8 cellular contexts compared by ENCODE assay signal in the genomic region with DNA sequence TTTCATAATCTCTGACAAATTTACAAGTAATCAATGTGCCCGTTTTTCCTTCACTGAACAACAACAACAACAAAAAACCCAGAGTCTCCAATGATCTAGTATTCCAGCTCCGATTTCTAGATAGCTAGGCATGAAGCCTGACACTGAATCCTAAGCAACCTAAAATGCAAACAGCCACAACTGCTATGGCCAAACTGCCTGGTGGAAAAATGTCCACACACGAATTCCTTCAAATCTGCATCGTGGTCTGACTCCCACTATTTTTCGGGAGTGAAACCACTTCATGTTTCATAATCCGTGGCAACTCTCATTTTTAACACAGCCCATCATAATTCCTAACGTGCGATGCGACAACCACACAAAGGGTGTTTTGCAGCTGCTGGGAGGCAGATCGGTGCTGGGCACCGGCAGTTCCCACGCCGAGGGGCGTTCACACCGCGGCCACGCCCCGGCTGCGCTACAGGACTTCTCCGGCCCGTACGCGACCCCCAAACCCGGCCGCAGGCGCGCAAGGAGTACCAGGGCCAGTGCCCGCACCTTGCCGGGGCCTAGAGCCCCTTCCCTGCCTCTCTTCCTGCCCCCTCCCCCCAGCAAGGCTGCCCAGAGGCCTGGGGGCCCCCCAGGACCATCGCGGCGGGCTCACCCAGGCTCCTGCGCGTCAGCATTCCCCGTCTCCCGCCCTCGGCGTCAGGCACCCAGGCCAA. TPM values are rescaled to one million over a fixed set of nuclear protein-coding genes. Genes with fewer than 3 reads are reported as not detected.
A peak's percentile ranks its signal among the peaks of the same experiment; 100 is the strongest.
DNase-seq lines count a peak whose midpoint lies in the region; ATAC-seq and TF ChIP-seq lines count a peak whose summit lies in the region.

No MANE protein-coding gene starts in this region.

- DNase-seq in AML-193 (lab: John Stamatoyannopoulos, UW) = peak; percentile 7 to 15
- DNase-seq in NCI-H226 = peak; percentile 88
- peak; percentile 49 for DNase-seq in activated T-cell treated with anti-CD3 and anti-CD28 coated beads for 48 hours (ENCODE audit: low read depth)
- no peak for DNase-seq in esophagus muscularis mucosa (ENCODE audit: extremely low spot score)
- DNase-seq in stromal cell of bone marrow (ENCODE audit: low read depth) = peak; percentile 31

- H3K36me3 ChIP-seq in esophagus muscularis mucosa (peaks cover 0 to 5% (median 3%) of the 10 kb centered on the region in 4 donors), mucosa of stomach (ENCODE audit: control insufficient read depth, insufficient read depth, low read length) (no peaks in the 10 kb centered on the region)

- H3K27ac ChIP-seq in esophagus muscularis mucosa (replicated peaks in 1 of 4) = peak overlapping the region; percentile 93 to 97 (median 96)

- TF ChIP-seq CTCF in esophagus muscularis mucosa (IDR thresholded peaks at IDR 0.05) = no peak

- H3K9ac ChIP-seq in mucosa of stomach (ENCODE audit: low read length) = peak overlapping the region; percentile 98

- H3K4me3 ChIP-seq in esophagus muscularis mucosa (peak overlapping the region; percentile 91 to 100 (median 99)), mucosa of stomach (ENCODE audit: low read length) (peak overlapping the region; percentile 43)

- TF ChIP-seq POLR2A in esophagus muscularis mucosa (IDR thresholded peaks at IDR 0.05; ENCODE audit: low read depth) = no peak

- H3K9me3 ChIP-seq in esophagus muscularis mucosa (no peaks in the 10 kb centered on the region), mucosa of stomach (ENCODE audit: control insufficient read depth, low read length) (no peaks in the 10 kb centered on the region)

- H3K4me1 ChIP-seq in esophagus muscularis mucosa (peaks cover 4 to 28% (median 17%) of the 10 kb centered on the region in 4 donors), mucosa of stomach (ENCODE audit: control insufficient read depth, insufficient read depth, low read length) (no peaks in the 10 kb centered on the region)

- 2% methylated on average over 11 of the region's 38 CpGs for WGBS in esophagus muscularis mucosa

- ATAC-seq in GM18520 (IDR thresholded peaks at IDR 0.05; ENCODE audit: unreplicated experiment) (peak; percentile 8), HG03039 (IDR thresholded peaks at IDR 0.05; ENCODE audit: unreplicated experiment) (peak; percentile 34)

- H3K27me3 ChIP-seq in esophagus muscularis mucosa (no peaks in the 10 kb centered on the region), mucosa of stomach (ENCODE audit: control insufficient read depth, insufficient read depth, low read length) (no peaks in the 10 kb centered on the region)

- no peak for TF ChIP-seq EP300 in esophagus muscularis mucosa (IDR thresholded peaks at IDR 0.05)

- intact Hi-C loops in esophagus muscularis mucosa (cut with DNase I) = no loop called here

RNA-seq across cellular contexts. Expression of gene RUFY2, which starts 0.8 kb away (rescaled TPM):
- 10 to 100 TPM; 14.8 to 26.2 (median 17.8) TPM for total RNA-seq in esophagus muscularis mucosa
